16 cellular contexts compared by ENCODE assay signal in the genomic region with DNA sequence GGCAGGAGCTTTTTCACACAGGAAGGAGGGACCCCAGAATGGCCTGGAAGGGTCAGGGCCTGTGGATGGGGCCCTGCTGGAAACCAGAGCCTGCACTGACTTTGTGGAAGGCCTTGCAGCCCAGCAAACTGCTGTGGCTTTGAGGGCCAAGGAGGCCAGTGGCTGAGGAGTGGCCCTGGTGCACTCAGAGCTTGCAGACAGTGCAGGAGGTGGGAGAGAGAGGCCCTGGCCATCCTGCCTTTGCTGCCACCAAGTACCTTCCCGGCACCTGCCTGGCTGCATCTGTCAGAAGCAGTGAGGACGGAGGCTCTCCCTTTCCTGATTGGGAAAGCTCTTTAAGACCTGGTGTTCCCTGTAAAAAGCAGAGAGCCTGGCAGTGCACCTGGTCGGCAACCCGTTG. TPM values are rescaled to one million over a fixed set of nuclear protein-coding genes. Genes with fewer than 3 reads are reported as not detected.
DNase-seq lines count a peak whose midpoint lies in the region; ATAC-seq and TF ChIP-seq lines count a peak whose summit lies in the region.
"Had no signal": no experiment of that assay in that cellular context is flagged by ENCODE, and none has a peak within 500 bp of the region (broad histone marks: within the 10 kb centered on the region; RNA-seq: fewer than 3 reads in every experiment).

No MANE protein-coding gene starts in this region.

- TF ChIP-seq CTCF in LNCaP clone FGC (IDR thresholded peaks at IDR 0.05; ENCODE audit: control insufficient read depth, extremely low read depth, insufficient read depth), result no peak

- H3K9me3 Mint-ChIP-seq in activated CD4-positive, alpha-beta T cell treated with anti-CD3 and anti-CD28 coated beads for 36 hours (ENCODE audit: low read depth), result peaks cover 6% of the 10 kb centered on the region
- H3K9me3 Mint-ChIP-seq in activated T-helper 2 cell treated with anti-CD3 and anti-CD28 coated beads, Interferon-gamma antibody, Interleukin-2, Interleukin-4, amounts not matched to agents 10 μg/mL and 5 μg/mL and 100 μg/mL, durations not matched to agents 14 hours and 24 hours and 36 hours, result no peaks in the 10 kb centered on the region
- no peaks in the 10 kb centered on the region for H3K9me3 Mint-ChIP-seq in natural killer cell treated with Interleukin-12 subunit alpha and Interleukin-12 subunit beta and Interleukin-15 and Interleukin-18, amount 100 ng/mL, for 72 hours

- no peak for DNase-seq in activated CD4-positive, alpha-beta T cell treated with anti-CD3 and anti-CD28 coated beads for 36 hours
- DNase-seq in activated CD4-positive, alpha-beta T cell treated with anti-CD3 and anti-CD28 coated beads, Interleukin-2, amount 50 U/mL, for 1 hour, result no peak
- DNase-seq in LNCaP clone FGC (ENCODE audit: low read depth), result peak; percentile 35
- no peak for DNase-seq in activated T-helper 2 cell treated with anti-CD3 and anti-CD28 coated beads, Interferon-gamma antibody, Interleukin-2, Interleukin-4, amounts not matched to agents 10 μg/mL and 5 μg/mL and 100 μg/mL, durations not matched to agents 14 hours and 24 hours and 36 hours (ENCODE audit: low spot score)
- DNase-seq in natural killer cell treated with Interleukin-12 subunit alpha and Interleukin-12 subunit beta and Interleukin-15 and Interleukin-18, amount 100 ng/mL, for 72 hours (ENCODE audit: low spot score), result no peak
- no peak for DNase-seq in stimulated activated naive CD4-positive, alpha-beta T cell (lab: John Stamatoyannopoulos, UW)
- DNase-seq: activated gamma-delta T cell; effector CD8-positive, alpha-beta T cell; KG1; NCI-H1436; NCI-H526; thyroid gland had no signal

- POLR2A ChIA-PET in activated CD4-positive, alpha-beta T cell treated with anti-CD3 and anti-CD28 coated beads for 36 hours (lab: Charles Lee), result interaction anchor here (0.5 kb wide), 1 partner anchor 40 kb away, joined by 5 read pairs; no protein-coding TSS in a partner anchor

- peaks cover 88% of the 10 kb centered on the region for H3K4me1 Mint-ChIP-seq in activated CD4-positive, alpha-beta T cell treated with anti-CD3 and anti-CD28 coated beads for 36 hours
- H3K4me1 Mint-ChIP-seq in activated T-helper 2 cell treated with anti-CD3 and anti-CD28 coated beads, Interferon-gamma antibody, Interleukin-2, Interleukin-4, amounts not matched to agents 10 μg/mL and 5 μg/mL and 100 μg/mL, durations not matched to agents 14 hours and 24 hours and 36 hours (ENCODE audit: low read depth), result peaks cover 78% of the 10 kb centered on the region
- peaks cover 72 to 87% of the 10 kb centered on the region in 2 donors for H3K4me1 Mint-ChIP-seq in natural killer cell treated with Interleukin-12 subunit alpha and Interleukin-12 subunit beta and Interleukin-15 and Interleukin-18, amount 100 ng/mL, for 72 hours (ENCODE audit: low read depth in 2 of 2)

- peak overlapping the region; percentile 46 for H3K4me3 Mint-ChIP-seq in activated CD4-positive, alpha-beta T cell treated with anti-CD3 and anti-CD28 coated beads for 36 hours
- H3K4me3 Mint-ChIP-seq in activated T-helper 2 cell treated with anti-CD3 and anti-CD28 coated beads, Interferon-gamma antibody, Interleukin-2, Interleukin-4, amounts not matched to agents 10 μg/mL and 5 μg/mL and 100 μg/mL, durations not matched to agents 14 hours and 24 hours and 36 hours (ENCODE audit: low read depth), result peak overlapping the region; percentile 65
- H3K4me3 Mint-ChIP-seq in natural killer cell treated with Interleukin-12 subunit alpha and Interleukin-12 subunit beta and Interleukin-15 and Interleukin-18, amount 100 ng/mL, for 72 hours, result peak overlapping the region; percentile 64

- H3K27ac Mint-ChIP-seq in activated CD4-positive, alpha-beta T cell treated with anti-CD3 and anti-CD28 coated beads for 36 hours, result peak overlapping the region; percentile 63
- H3K27ac Mint-ChIP-seq in activated T-helper 2 cell treated with anti-CD3 and anti-CD28 coated beads, Interferon-gamma antibody, Interleukin-2, Interleukin-4, amounts not matched to agents 10 μg/mL and 5 μg/mL and 100 μg/mL, durations not matched to agents 14 hours and 24 hours and 36 hours, result peak overlapping the region; percentile 83
- H3K27ac Mint-ChIP-seq in natural killer cell treated with Interleukin-12 subunit alpha and Interleukin-12 subunit beta and Interleukin-15 and Interleukin-18, amount 100 ng/mL, for 72 hours, result peak overlapping the region; percentile 89 to 98

- H3K4me3 ChIP-seq in LNCaP clone FGC (ENCODE audit: low read depth, low read length), result no peak overlapping the region
- H3K4me3 ChIP-seq: thyroid gland had no signal

- peaks cover 68% of the 10 kb centered on the region for H3K36me3 Mint-ChIP-seq in activated CD4-positive, alpha-beta T cell treated with anti-CD3 and anti-CD28 coated beads for 36 hours (ENCODE audit: low read depth)
- peaks cover 82% of the 10 kb centered on the region for H3K36me3 Mint-ChIP-seq in activated T-helper 2 cell treated with anti-CD3 and anti-CD28 coated beads, Interferon-gamma antibody, Interleukin-2, Interleukin-4, amounts not matched to agents 10 μg/mL and 5 μg/mL and 100 μg/mL, durations not matched to agents 14 hours and 24 hours and 36 hours (ENCODE audit: low read depth)
- H3K36me3 Mint-ChIP-seq in natural killer cell treated with Interleukin-12 subunit alpha and Interleukin-12 subunit beta and Interleukin-15 and Interleukin-18, amount 100 ng/mL, for 72 hours, result peaks cover 7% of the 10 kb centered on the region

- no peaks in the 10 kb centered on the region for H3K27me3 Mint-ChIP-seq in activated CD4-positive, alpha-beta T cell treated with anti-CD3 and anti-CD28 coated beads for 36 hours
- H3K27me3 Mint-ChIP-seq in activated T-helper 2 cell treated with anti-CD3 and anti-CD28 coated beads, Interferon-gamma antibody, Interleukin-2, Interleukin-4, amounts not matched to agents 10 μg/mL and 5 μg/mL and 100 μg/mL, durations not matched to agents 14 hours and 24 hours and 36 hours (ENCODE audit: low read depth), result no peaks in the 10 kb centered on the region
- no peaks in the 10 kb centered on the region for H3K27me3 Mint-ChIP-seq in natural killer cell treated with Interleukin-12 subunit alpha and Interleukin-12 subunit beta and Interleukin-15 and Interleukin-18, amount 100 ng/mL, for 72 hours

- CTCF ChIA-PET in activated CD4-positive, alpha-beta T cell treated with anti-CD3 and anti-CD28 coated beads for 36 hours (lab: Charles Lee), result interaction anchor here (0.6 to 0.9 kb wide), 4 partner anchors 12 to 28 kb away, joined by 3 read pairs; no protein-coding TSS in a partner anchor

- intact Hi-C loops in activated CD4-positive, alpha-beta T cell treated with anti-CD3 and anti-CD28 coated beads for 36 hours (cut with DNase I, micrococcal nuclease), result loop anchor here in 1 of 2 experiments (10.0 kb wide), 1 partner anchor 1033 kb away; no protein-coding TSS in a partner anchor
- intact Hi-C loops in activated T-helper 2 cell treated with anti-CD3 and anti-CD28 coated beads, Interferon-gamma antibody, Interleukin-2, Interleukin-4, amounts not matched to agents 10 μg/mL and 5 μg/mL and 100 μg/mL, durations not matched to agents 14 hours and 24 hours and 36 hours (cut with micrococcal nuclease), result no loop called here

- ATAC-seq in activated CD4-positive, alpha-beta T cell treated with anti-CD3 and anti-CD28 coated beads for 36 hours, result no peak
- ATAC-seq in natural killer cell treated with Interleukin-12 subunit alpha and Interleukin-12 subunit beta and Interleukin-15 and Interleukin-18, amount 100 ng/mL, for 72 hours, result no peak
- ATAC-seq in GM21619 (IDR thresholded peaks at IDR 0.05; ENCODE audit: unreplicated experiment), result no peak
- no peak for ATAC-seq in HG03378 (IDR thresholded peaks at IDR 0.05; ENCODE audit: unreplicated experiment)

RNA-seq across cellular contexts. Expression of a gene that starts 6.4 kb away (rescaled TPM):
- 100 to 1,000 TPM; 100 to 125 TPM for total RNA-seq in activated CD4-positive, alpha-beta T cell treated with anti-CD3 and anti-CD28 coated beads for 36 hours
- 167 and 169 TPM in 2 replicates for total RNA-seq in activated T-helper 2 cell treated with anti-CD3 and anti-CD28 coated beads, Interferon-gamma antibody, Interleukin-2, Interleukin-4, amounts not matched to agents 10 μg/mL and 5 μg/mL and 100 μg/mL, durations not matched to agents 14 hours and 24 hours and 36 hours
- total RNA-seq in natural killer cell treated with Interleukin-12 subunit alpha and Interleukin-12 subunit beta and Interleukin-15 and Interleukin-18, amount 100 ng/mL, for 72 hours, result 100 to 1,000 TPM; 161 to 167 TPM
- total RNA-seq: A673, G401 had no signal
